In genomic region chr6:25880601-25881000, GRCh38 we compare ENCODE assay signal across 37 cellular contexts. TPM values are rescaled to one million over a fixed set of nuclear protein-coding genes. Genes with fewer than 3 reads are reported as not detected.
"Had no signal": no experiment of that assay in that cellular context is flagged by ENCODE, and none has a peak within 500 bp of the region (broad histone marks: within the 10 kb centered on the region; RNA-seq: fewer than 3 reads in every experiment).

No MANE protein-coding gene starts in this region.

- H3K4me3 ChIP-seq: adrenal gland, body of pancreas, breast epithelium had no signal

- DNase-seq: activated B cell treated with CpG ODN at 0.5 μM for 24 hours; activated CD4-positive, alpha-beta memory T cell treated with anti-CD3 and anti-CD28 coated beads for 36 hours; activated CD4-positive, alpha-beta T cell treated with anti-CD3 and anti-CD28 coated beads for 4 hours; activated CD4-positive, alpha-beta T cell treated with anti-CD3 and anti-CD28 coated beads, Interleukin-2, amount 50 U/mL, for 1 hour; activated CD4-positive, alpha-beta T cell treated with anti-CD3 and anti-CD28 coated beads, Interleukin-2, amount 50 U/mL, for 4 hours; activated CD4-positive, CD25-positive, alpha-beta regulatory T cell treated with anti-CD3 and anti-CD28 coated beads, Interleukin-2, amount 50 U/mL, for 72 hours; activated CD8-positive, alpha-beta memory T cell treated with anti-CD3 and anti-CD28 coated beads, Interleukin-2, amount 50 U/mL, for 4 hours; activated CD8-positive, alpha-beta T cell treated with anti-CD3 and anti-CD28 coated beads for 36 hours; activated effector memory CD4-positive, alpha-beta T cell treated with anti-CD3 and anti-CD28 coated beads, Interleukin-2, amount 50 U/mL, for 16 hours; activated gamma-delta T cell treated with Interleukin-2 at 50 U/mL for 16 hours; activated naive CD4-positive, alpha-beta T cell; activated naive CD4-positive, alpha-beta T cell treated with anti-CD3 and anti-CD28 coated beads for 36 hours; activated naive CD4-positive, alpha-beta T cell treated with anti-CD3 and anti-CD28 coated beads, Interleukin-2, amount 50 U/mL, for 16 hours; activated naive CD8-positive, alpha-beta T cell treated with anti-CD3 and anti-CD28 coated beads for 36 hours; activated T-cell treated with anti-CD3 and anti-CD28 coated beads for 4 hours; activated T-cell treated with anti-CD3 and anti-CD28 coated beads, Interleukin-2, amount 50 U/mL, for 1 hour; activated T-cell treated with anti-CD3 and anti-CD28 coated beads, Interleukin-2, amount 50 U/mL, for 4 hours; activated T-cell treated with anti-CD3 and anti-CD28 coated beads, Interleukin-2, amount 50 U/mL, for 72 hours; adrenal gland; amniotic stem cell; aorta; body of pancreas; brain microvascular endothelial cell; central memory CD4-positive, alpha-beta T cell; T-helper 1 cell; T-helper 2 cell; T-helper 9 cell had no signal

- ATAC-seq: activated CD8-positive, alpha-beta T cell treated with anti-CD3 and anti-CD28 coated beads for 36 hours; activated naive CD4-positive, alpha-beta T cell treated with anti-CD3 and anti-CD28 coated beads, Interleukin-2, amount 50 U/mL, for 72 hours; activated T-cell treated with anti-CD3 and anti-CD28 coated beads, Interleukin-2, amount 50 U/mL, for 4 hours; activated T-cell treated with anti-CD3 and anti-CD28 coated beads, Interleukin-2, amount 50 U/mL, for 72 hours; activated T-helper 17 cell treated with anti-CD3 and anti-CD28 coated beads, Interleukin-2, amount 50 U/mL, for 72 hours; body of pancreas had no signal

- H3K4me1 ChIP-seq: body of pancreas, breast epithelium had no signal

- H3K27me3 ChIP-seq: adrenal gland, body of pancreas, brain microvascular endothelial cell, breast epithelium had no signal

- H3K9me3 ChIP-seq: adrenal gland, body of pancreas, breast epithelium had no signal

- H3K27ac ChIP-seq: adrenal gland, body of pancreas, brain microvascular endothelial cell, breast epithelium, VCaP had no signal

- FAIRE-seq: astrocyte, TTC549 had no signal

- H3K36me3 ChIP-seq: adrenal gland, brain microvascular endothelial cell, breast epithelium had no signal

RNA-seq across cellular contexts. Expression of gene SLC17A3, which starts 6.6 kb away (rescaled TPM):
- total RNA-seq: activated B cell treated with CpG ODN at 0.5 μM for 24 hours; activated CD8-positive, alpha-beta memory T cell treated with anti-CD3 and anti-CD28 coated beads for 36 hours; activated CD8-positive, alpha-beta T cell treated with anti-CD3 and anti-CD28 coated beads for 36 hours; activated naive CD4-positive, alpha-beta T cell treated with anti-CD3 and anti-CD28 coated beads for 36 hours; activated naive CD8-positive, alpha-beta T cell treated with anti-CD3 and anti-CD28 coated beads for 36 hours; aorta; astrocyte; body of pancreas; breast epithelium; cardiac septum had no signal
- polyA plus RNA-seq: aorta had no signal

RNA-seq across cellular contexts. Expression of gene SLC17A1, which starts 48.7 kb away (rescaled TPM):
- total RNA-seq: activated B cell treated with CpG ODN at 0.5 μM for 24 hours; activated CD4-positive, alpha-beta memory T cell treated with anti-CD3 and anti-CD28 coated beads for 36 hours; activated CD8-positive, alpha-beta memory T cell treated with anti-CD3 and anti-CD28 coated beads for 36 hours; activated CD8-positive, alpha-beta T cell treated with anti-CD3 and anti-CD28 coated beads for 36 hours; activated naive CD4-positive, alpha-beta T cell treated with anti-CD3 and anti-CD28 coated beads for 36 hours; activated naive CD8-positive, alpha-beta T cell treated with anti-CD3 and anti-CD28 coated beads for 36 hours; activated T-cell treated with anti-CD3 and anti-CD28 coated beads, Interleukin-2, amount 50 U/mL, for 4 hours; activated T-helper 1 cell treated with anti-CD3 and anti-CD28 coated beads, Interleukin-12 subunit alpha, Interleukin-12 subunit beta, Interleukin-2, Interleukin-4 antibody, amounts not matched to agents 30 ng/mL and 10 ng/mL and 1 ng/mL, durations not matched to agents 14 hours and 24 hours and 36 hours; activated T-helper 17 cell treated with anti-CD3 and anti-CD28 coated beads, Interleukin-2, amount 50 U/mL, for 72 hours; aorta; astrocyte; body of pancreas; breast epithelium; cardiac septum had no signal
- polyA plus RNA-seq: aorta had no signal

RNA-seq across cellular contexts. Expression of gene SLC17A2, which starts 49.9 kb away (rescaled TPM):
- total RNA-seq: activated B cell treated with CpG ODN at 0.5 μM for 24 hours; activated CD4-positive, alpha-beta memory T cell treated with anti-CD3 and anti-CD28 coated beads for 36 hours; activated CD4-positive, alpha-beta T cell treated with anti-CD3 and anti-CD28 coated beads, Interleukin-2, amount 10 ng/mL, durations not matched to agents 24 days and 14 days; activated CD8-positive, alpha-beta memory T cell treated with anti-CD3 and anti-CD28 coated beads for 36 hours; activated CD8-positive, alpha-beta T cell treated with anti-CD3 and anti-CD28 coated beads for 36 hours; activated naive CD8-positive, alpha-beta T cell treated with anti-CD3 and anti-CD28 coated beads for 36 hours; activated T-cell treated with anti-CD3 and anti-CD28 coated beads, Interleukin-2, amount 50 U/mL, for 72 hours; activated T-helper 17 cell treated with anti-CD3 and anti-CD28 coated beads, Interleukin-2, amount 50 U/mL, for 72 hours; adrenal gland; aorta; astrocyte; body of pancreas; breast epithelium; cardiac septum had no signal
- polyA plus RNA-seq: adrenal gland, aorta had no signal
